8 cellular contexts compared by ENCODE assay signal in the genomic region with DNA sequence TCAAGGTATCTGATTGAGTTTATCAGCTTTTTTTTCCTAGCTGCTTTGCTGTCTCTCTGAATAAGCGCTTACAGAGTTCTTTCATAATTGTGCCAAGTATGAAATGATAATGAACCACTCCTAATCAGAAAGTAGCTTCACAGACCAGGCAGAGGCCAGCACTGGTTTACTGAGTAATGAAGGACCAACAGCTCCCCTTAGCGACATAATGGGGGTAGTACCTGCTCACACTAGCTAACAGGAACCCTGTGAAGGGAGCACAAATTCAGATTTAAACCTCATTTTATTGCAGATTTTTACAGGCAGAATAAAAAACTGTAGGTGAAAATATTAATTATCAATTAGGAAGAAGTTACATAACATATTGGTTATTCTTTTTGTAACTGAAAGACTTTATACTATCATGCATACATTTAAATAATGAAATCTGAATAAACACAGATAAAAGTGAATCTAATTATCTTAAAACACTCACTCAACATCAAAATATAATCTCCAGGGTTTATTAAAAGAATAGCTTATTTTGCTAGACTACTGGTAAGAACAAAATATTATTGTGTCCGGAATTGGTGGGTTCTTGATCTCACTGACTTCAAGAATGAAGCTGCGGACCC. TPM values are rescaled to one million over a fixed set of nuclear protein-coding genes. Genes with fewer than 3 reads are reported as not detected.
DNase-seq lines count a peak whose midpoint lies in the region; ATAC-seq and TF ChIP-seq lines count a peak whose summit lies in the region.

No MANE protein-coding gene starts in this region.

- DNase-seq in AG04449 (ENCODE audit: low read depth, low spot score) = peak; percentile 44
- peak; percentile 51 for DNase-seq in NCI-H345 (lab: John Stamatoyannopoulos, UW)
- peak; percentile 89 to 91 for DNase-seq in cardiac fibroblast (ENCODE audit: low read depth in 2 of 2)
- DNase-seq in left colon = peak in 1 of 2 donors; percentile 14
- DNase-seq in ureter (ENCODE audit: low spot score) = peak; percentile 52
- no peak for DNase-seq in ecto neural progenitor cell (ENCODE audit: low spot score)

- TF ChIP-seq CTCF in AG04449 (IDR thresholded peaks at IDR 0.05; ENCODE audit: insufficient read depth, low read length, missing control alignments) (peak; percentile 65), cardiac fibroblast (IDR thresholded peaks at IDR 0.05; ENCODE audit: low read depth, low read length) (peak; percentile 77)

- CTCF ChIA-PET in AG04449 (lab: Yijun Ruan, JAX) = interaction anchor here (0.7 to 6.9 kb wide), 24 partner anchors 8 to 634 kb away, joined by 3 to 171 read pairs (median 4); no protein-coding TSS in a partner anchor

- H3K4me3 ChIP-seq in AG04449 (ENCODE audit: low read depth, low read length) (no peak overlapping the region), cardiac fibroblast (replicated peaks in 1 of 2; ENCODE audit: low read depth in 2 of 2, low read length in 2 of 2) (no peak overlapping the region)

- peak; percentile 53 for ATAC-seq in GM18909 (IDR thresholded peaks at IDR 0.05; ENCODE audit: poor library complexity, unreplicated experiment)
- ATAC-seq in left colon = peak; percentile 58
- no peak for ATAC-seq in GM18861 (IDR thresholded peaks at IDR 0.05; ENCODE audit: unreplicated experiment)

- POLR2A ChIA-PET in AG04449 (lab: Yijun Ruan, JAX) = no interaction called here

- intact Hi-C loops in left colon (cut with DNase I, micrococcal nuclease) = loop anchor here in 1 of 2 donors (10.0 kb wide), 1 partner anchor 252 kb away; no protein-coding TSS in a partner anchor

RNA-seq across cellular contexts. Expression of a gene that starts 53.7 kb away (rescaled TPM):
- total RNA-seq in left colon (not detected), ureter (not detected)

RNA-seq across cellular contexts. Expression of a gene that starts 59.6 kb away (rescaled TPM):
- total RNA-seq in left colon = 10 to 100 TPM in 1 of 2 donors, 1 to 10 TPM in 1; 6.9 to 13.4 TPM
- total RNA-seq in ureter = 2.7 TPM
